In the genomic region with DNA sequence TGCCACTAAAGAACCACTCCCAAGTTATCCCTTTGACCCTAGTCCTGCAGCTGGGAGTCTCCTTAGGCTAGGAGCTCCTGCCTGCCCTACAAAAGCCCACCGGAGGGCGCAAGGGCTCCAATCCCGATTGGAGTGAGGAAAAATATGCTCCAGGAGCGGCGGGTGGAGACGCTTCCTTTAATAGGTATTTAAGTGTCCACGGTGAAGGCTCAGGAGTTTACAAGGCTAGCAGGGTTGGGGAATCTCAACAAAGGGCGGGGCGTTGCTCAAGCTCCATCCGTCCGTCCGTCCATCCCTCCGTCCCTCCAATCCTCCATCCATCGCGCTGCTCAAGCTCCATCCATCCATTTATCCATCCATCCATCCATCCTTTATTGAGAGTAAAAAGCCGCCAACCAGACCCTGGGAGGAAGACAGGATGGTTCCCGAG, we compare ENCODE assay signal across 8 cellular contexts. TPM values are rescaled to one million over a fixed set of nuclear protein-coding genes. Genes with fewer than 3 reads are reported as not detected.
A peak's percentile ranks its signal among the peaks of the same experiment; 100 is the strongest.
DNase-seq lines count a peak whose midpoint lies in the region; ATAC-seq and TF ChIP-seq lines count a peak whose summit lies in the region.

No MANE protein-coding gene starts in this region.

- ATAC-seq in HG02642 (IDR thresholded peaks at IDR 0.05; ENCODE audit: poor library complexity, unreplicated experiment): peak; percentile 10
- peak; percentile 18 for ATAC-seq in activated T-helper 17 cell treated with anti-CD3 and anti-CD28 coated beads, Interleukin-2, amount 50 U/mL, for 72 hours (replicated peaks)

- peak overlapping the region; percentile 96 for H3K4me3 Mint-ChIP-seq in T-helper 1 cell treated with Interleukin-12 subunit alpha and Interleukin-12 subunit beta and Interleukin-4 antibody, amounts not matched to agents 30 μg/mL and 1 μg/mL, for 36 hours
- peak overlapping the region; percentile 98 for H3K4me3 Mint-ChIP-seq in activated T-helper 17 cell treated with anti-CD3 and anti-CD28 coated beads, Interleukin-2, amount 50 U/mL, for 72 hours
- peak overlapping the region; percentile 95 to 97 (median 97) for H3K4me3 Mint-ChIP-seq in nephron

- H3K4me3 ChIP-seq in foreskin fibroblast (ENCODE audit: low read depth in 1 of 2, low read length in 2 of 2): peak overlapping the region; percentile 85 to 94

- peak overlapping the region; percentile 92 for H3K27ac Mint-ChIP-seq in T-helper 1 cell treated with Interleukin-12 subunit alpha and Interleukin-12 subunit beta and Interleukin-4 antibody, amounts not matched to agents 30 μg/mL and 1 μg/mL, for 36 hours
- peak overlapping the region; percentile 98 for H3K27ac Mint-ChIP-seq in activated T-helper 17 cell treated with anti-CD3 and anti-CD28 coated beads, Interleukin-2, amount 50 U/mL, for 72 hours
- H3K27ac Mint-ChIP-seq in nephron: peak overlapping the region; percentile 85 to 97 (median 96)

- H3K9me3 Mint-ChIP-seq in T-helper 1 cell treated with Interleukin-12 subunit alpha and Interleukin-12 subunit beta and Interleukin-4 antibody, amounts not matched to agents 30 μg/mL and 1 μg/mL, for 36 hours: no peaks in the 10 kb centered on the region
- H3K9me3 Mint-ChIP-seq in activated T-helper 17 cell treated with anti-CD3 and anti-CD28 coated beads, Interleukin-2, amount 50 U/mL, for 72 hours: no peaks in the 10 kb centered on the region
- H3K9me3 Mint-ChIP-seq in nephron: no peaks in the 10 kb centered on the region

- H3K4me1 Mint-ChIP-seq in T-helper 1 cell treated with Interleukin-12 subunit alpha and Interleukin-12 subunit beta and Interleukin-4 antibody, amounts not matched to agents 30 μg/mL and 1 μg/mL, for 36 hours (ENCODE audit: low read depth): peaks cover 33% of the 10 kb centered on the region
- H3K4me1 Mint-ChIP-seq in activated T-helper 17 cell treated with anti-CD3 and anti-CD28 coated beads, Interleukin-2, amount 50 U/mL, for 72 hours: peaks cover 19% of the 10 kb centered on the region
- H3K4me1 Mint-ChIP-seq in nephron: peaks cover 6% of the 10 kb centered on the region

- TF ChIP-seq CTCF in foreskin fibroblast (IDR thresholded peaks at IDR 0.05; ENCODE audit: low read depth, low read length): peak; percentile 86
- peak; percentile 68 to 77 (median 69) for TF ChIP-seq CTCF in nephron (IDR thresholded peaks at IDR 0.05; ENCODE audit: unreplicated experiment in 3 of 3)

- DNase-seq in T-helper 1 cell (no peak), NCI-H2196 (lab: John Stamatoyannopoulos, UW; ENCODE audit: unreplicated experiment) (peak; percentile 64), foreskin fibroblast (peak; percentile 53 to 87), SKM-1 treated with dmso at 0.1 percent for 144 hours (lab: John Stamatoyannopoulos, UW; ENCODE audit: unreplicated experiment) (no peak)

- peaks cover 10% of the 10 kb centered on the region for H3K36me3 Mint-ChIP-seq in T-helper 1 cell treated with Interleukin-12 subunit alpha and Interleukin-12 subunit beta and Interleukin-4 antibody, amounts not matched to agents 30 μg/mL and 1 μg/mL, for 36 hours (ENCODE audit: low read depth)
- peaks cover 24% of the 10 kb centered on the region for H3K36me3 Mint-ChIP-seq in activated T-helper 17 cell treated with anti-CD3 and anti-CD28 coated beads, Interleukin-2, amount 50 U/mL, for 72 hours (ENCODE audit: low read depth)
- peaks cover 5% of the 10 kb centered on the region for H3K36me3 Mint-ChIP-seq in nephron (ENCODE audit: low read depth)

- no peaks in the 10 kb centered on the region for H3K27me3 Mint-ChIP-seq in T-helper 1 cell treated with Interleukin-12 subunit alpha and Interleukin-12 subunit beta and Interleukin-4 antibody, amounts not matched to agents 30 μg/mL and 1 μg/mL, for 36 hours (ENCODE audit: low read depth)
- H3K27me3 Mint-ChIP-seq in activated T-helper 17 cell treated with anti-CD3 and anti-CD28 coated beads, Interleukin-2, amount 50 U/mL, for 72 hours: no peaks in the 10 kb centered on the region
- no peaks in the 10 kb centered on the region for H3K27me3 Mint-ChIP-seq in nephron (ENCODE audit: low read depth)

RNA-seq across cellular contexts. Expression of a gene that starts 0.6 kb away (rescaled TPM):
- total RNA-seq in activated T-helper 17 cell treated with anti-CD3 and anti-CD28 coated beads, Interleukin-2, amount 50 U/mL, for 72 hours: 10 to 100 TPM; 15.0 to 26.8 TPM

RNA-seq across cellular contexts. Expression of a gene that starts 10.8 kb away (rescaled TPM):
- 100 to 1,000 TPM; 216 to 327 TPM for total RNA-seq in activated T-helper 17 cell treated with anti-CD3 and anti-CD28 coated beads, Interleukin-2, amount 50 U/mL, for 72 hours

RNA-seq across cellular contexts. Expression of a gene that starts 23.3 kb away (rescaled TPM):
- total RNA-seq in activated T-helper 17 cell treated with anti-CD3 and anti-CD28 coated beads, Interleukin-2, amount 50 U/mL, for 72 hours: 100 to 1,000 TPM in 1 of 2 donors, 10 to 100 TPM in 1; 81.3 to 100 TPM

RNA-seq across cellular contexts. Expression of a gene that starts 42.3 kb away (rescaled TPM):
- total RNA-seq in activated T-helper 17 cell treated with anti-CD3 and anti-CD28 coated beads, Interleukin-2, amount 50 U/mL, for 72 hours: 1 to 10 TPM in 1 of 2 donors, not detected in 1; 2.1 TPM

RNA-seq across cellular contexts. Expression of a gene that starts 49.0 kb away (rescaled TPM):
- total RNA-seq in activated T-helper 17 cell treated with anti-CD3 and anti-CD28 coated beads, Interleukin-2, amount 50 U/mL, for 72 hours: 10 to 100 TPM; 21.5 to 34.1 TPM

Comparison
In these comparisons a context has a peak if more than half of its experiments do, and no peak if none do; other contexts are left out.
1. DNase-seq: peak in NCI-H2196 (single experiment) and foreskin fibroblast (2 of 2); none in T-helper 1 cell (0 of 5) and SKM-1 treated with dmso at 0.1 percent for 144 hours (single experiment).
2. Peak in every context shown above with its lines, with median percentiles within 50 percentile points of each other: H3K27ac Mint-ChIP-seq and H3K4me3 Mint-ChIP-seq.